In genomic region chr22:22814666-22815396, GRCh38 we compare ENCODE assay signal across 1 cellular context.
TF ChIP-seq lines count a peak whose summit lies in the region.

No MANE protein-coding gene starts in this region.

TF ChIP-seq in GM23338, 12 proteins besides CTCF, POLR2A, EP300 and RAD21 (continued from another document):
- TF ChIP-seq, protein P1, sequence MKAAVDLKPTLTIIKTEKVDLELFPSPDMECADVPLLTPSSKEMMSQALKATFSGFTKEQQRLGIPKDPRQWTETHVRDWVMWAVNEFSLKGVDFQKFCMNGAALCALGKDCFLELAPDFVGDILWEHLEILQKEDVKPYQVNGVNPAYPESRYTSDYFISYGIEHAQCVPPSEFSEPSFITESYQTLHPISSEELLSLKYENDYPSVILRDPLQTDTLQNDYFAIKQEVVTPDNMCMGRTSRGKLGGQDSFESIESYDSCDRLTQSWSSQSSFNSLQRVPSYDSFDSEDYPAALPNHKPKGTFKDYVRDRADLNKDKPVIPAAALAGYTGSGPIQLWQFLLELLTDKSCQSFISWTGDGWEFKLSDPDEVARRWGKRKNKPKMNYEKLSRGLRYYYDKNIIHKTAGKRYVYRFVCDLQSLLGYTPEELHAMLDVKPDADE (IDR thresholded peaks at IDR 0.05): no peak
- TF ChIP-seq NANOG (IDR thresholded peaks at IDR 0.05; ENCODE audit: borderline replicate concordance) (no peak), POLR2AphosphoS5 (IDR thresholded peaks at IDR 0.05; ENCODE audit: low read depth) (no peak), ZNF114 (CRISPR knock-in tag; IDR thresholded peaks at IDR 0.05) (no peak), JUNB (IDR thresholded peaks at IDR 0.05; ENCODE audit: unreplicated experiment) (no peak), REST (IDR thresholded peaks at IDR 0.05; ENCODE audit: unreplicated experiment) (no peak), EZH2 (IDR thresholded peaks at IDR 0.05; ENCODE audit: low read depth, unreplicated experiment) (no peak)
- TF ChIP-seq, protein P2, sequence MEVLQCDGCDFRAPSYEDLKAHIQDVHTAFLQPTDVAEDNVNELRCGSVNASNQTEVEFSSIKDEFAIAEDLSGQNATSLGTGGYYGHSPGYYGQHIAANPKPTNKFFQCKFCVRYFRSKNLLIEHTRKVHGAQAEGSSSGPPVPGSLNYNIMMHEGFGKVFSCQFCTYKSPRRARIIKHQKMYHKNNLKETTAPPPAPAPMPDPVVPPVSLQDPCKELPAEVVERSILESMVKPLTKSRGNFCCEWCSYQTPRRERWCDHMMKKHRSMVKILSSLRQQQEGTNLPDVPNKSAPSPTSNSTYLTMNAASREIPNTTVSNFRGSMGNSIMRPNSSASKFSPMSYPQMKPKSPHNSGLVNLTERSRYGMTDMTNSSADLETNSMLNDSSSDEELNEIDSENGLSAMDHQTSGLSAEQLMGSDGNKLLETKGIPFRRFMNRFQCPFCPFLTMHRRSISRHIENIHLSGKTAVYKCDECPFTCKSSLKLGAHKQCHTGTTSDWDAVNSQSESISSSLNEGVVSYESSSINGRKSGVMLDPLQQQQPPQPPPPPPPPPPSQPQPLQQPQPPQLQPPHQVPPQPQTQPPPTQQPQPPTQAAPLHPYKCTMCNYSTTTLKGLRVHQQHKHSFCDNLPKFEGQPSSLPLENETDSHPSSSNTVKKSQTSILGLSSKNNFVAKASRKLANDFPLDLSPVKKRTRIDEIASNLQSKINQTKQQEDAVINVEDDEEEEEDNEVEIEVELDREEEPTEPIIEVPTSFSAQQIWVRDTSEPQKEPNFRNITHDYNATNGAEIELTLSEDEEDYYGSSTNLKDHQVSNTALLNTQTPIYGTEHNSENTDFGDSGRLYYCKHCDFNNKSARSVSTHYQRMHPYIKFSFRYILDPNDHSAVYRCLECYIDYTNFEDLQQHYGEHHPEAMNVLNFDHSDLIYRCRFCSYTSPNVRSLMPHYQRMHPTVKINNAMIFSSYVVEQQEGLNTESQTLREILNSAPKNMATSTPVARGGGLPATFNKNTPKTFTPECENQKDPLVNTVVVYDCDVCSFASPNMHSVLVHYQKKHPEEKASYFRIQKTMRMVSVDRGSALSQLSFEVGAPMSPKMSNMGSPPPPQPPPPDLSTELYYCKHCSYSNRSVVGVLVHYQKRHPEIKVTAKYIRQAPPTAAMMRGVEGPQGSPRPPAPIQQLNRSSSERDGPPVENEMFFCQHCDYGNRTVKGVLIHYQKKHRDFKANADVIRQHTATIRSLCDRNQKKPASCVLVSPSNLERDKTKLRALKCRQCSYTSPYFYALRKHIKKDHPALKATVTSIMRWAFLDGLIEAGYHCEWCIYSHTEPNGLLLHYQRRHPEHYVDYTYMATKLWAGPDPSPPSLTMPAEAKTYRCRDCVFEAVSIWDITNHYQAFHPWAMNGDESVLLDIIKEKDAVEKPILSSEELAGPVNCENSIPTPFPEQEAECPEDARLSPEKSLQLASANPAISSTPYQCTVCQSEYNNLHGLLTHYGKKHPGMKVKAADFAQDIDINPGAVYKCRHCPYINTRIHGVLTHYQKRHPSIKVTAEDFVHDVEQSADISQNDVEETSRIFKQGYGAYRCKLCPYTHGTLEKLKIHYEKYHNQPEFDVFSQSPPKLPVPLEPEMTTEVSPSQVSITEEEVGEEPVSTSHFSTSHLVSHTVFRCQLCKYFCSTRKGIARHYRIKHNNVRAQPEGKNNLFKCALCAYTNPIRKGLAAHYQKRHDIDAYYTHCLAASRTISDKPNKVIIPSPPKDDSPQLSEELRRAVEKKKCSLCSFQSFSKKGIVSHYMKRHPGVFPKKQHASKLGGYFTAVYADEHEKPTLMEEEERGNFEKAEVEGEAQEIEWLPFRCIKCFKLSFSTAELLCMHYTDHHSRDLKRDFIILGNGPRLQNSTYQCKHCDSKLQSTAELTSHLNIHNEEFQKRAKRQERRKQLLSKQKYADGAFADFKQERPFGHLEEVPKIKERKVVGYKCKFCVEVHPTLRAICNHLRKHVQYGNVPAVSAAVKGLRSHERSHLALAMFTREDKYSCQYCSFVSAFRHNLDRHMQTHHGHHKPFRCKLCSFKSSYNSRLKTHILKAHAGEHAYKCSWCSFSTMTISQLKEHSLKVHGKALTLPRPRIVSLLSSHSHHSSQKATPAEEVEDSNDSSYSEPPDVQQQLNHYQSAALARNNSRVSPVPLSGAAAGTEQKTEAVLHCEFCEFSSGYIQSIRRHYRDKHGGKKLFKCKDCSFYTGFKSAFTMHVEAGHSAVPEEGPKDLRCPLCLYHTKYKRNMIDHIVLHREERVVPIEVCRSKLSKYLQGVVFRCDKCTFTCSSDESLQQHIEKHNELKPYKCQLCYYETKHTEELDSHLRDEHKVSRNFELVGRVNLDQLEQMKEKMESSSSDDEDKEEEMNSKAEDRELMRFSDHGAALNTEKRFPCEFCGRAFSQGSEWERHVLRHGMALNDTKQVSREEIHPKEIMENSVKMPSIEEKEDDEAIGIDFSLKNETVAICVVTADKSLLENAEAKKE (CRISPR knock-in tag; IDR thresholded peaks at IDR 0.05): no peak
